In genomic region chr5:52605317-52605991, GRCh38 we compare ENCODE assay signal across 21 cellular contexts.
"Had no signal": no experiment of that assay in that cellular context is flagged by ENCODE, and none has a peak within 500 bp of the region (broad histone marks: within the 10 kb centered on the region; RNA-seq: fewer than 3 reads in every experiment).

No MANE protein-coding gene starts in this region.

- H3K36me3 ChIP-seq: adrenal gland, colonic mucosa, esophagus squamous epithelium, left lung, spleen, upper lobe of right lung had no signal

- H3K27me3 Mint-ChIP-seq: central memory CD8-positive, alpha-beta T cell; progenitor cell of endocrine pancreas had no signal

- H3K9me3 ChIP-seq: adrenal gland, colonic mucosa, esophagus squamous epithelium, left lung, spleen, upper lobe of right lung had no signal

- DNase-seq: activated CD4-positive, alpha-beta T cell treated with anti-CD3 and anti-CD28 coated beads for 1 hour; activated CD4-positive, alpha-beta T cell treated with anti-CD3 and anti-CD28 coated beads, Interleukin-2, amount 50 U/mL, for 1 hour; activated CD8-positive, alpha-beta T cell treated with anti-CD3 and anti-CD28 coated beads, Interleukin-2, amount 10 ng/mL, durations not matched to agents 7 days and 5 days; activated gamma-delta T cell treated with Interleukin-2 at 50 U/mL for 16 hours; adrenal gland; colonic mucosa; esophagus squamous epithelium; foreskin fibroblast; immature natural killer cell; left lung; naive thymus-derived CD4-positive, alpha-beta T cell; spleen; stimulated activated CD4-positive, alpha-beta T cell treated with anti-CD3 and anti-CD28 coated beads, Interleukin-4, amount 100 ng/mL, for 1 hour; stimulated activated naive CD4-positive, alpha-beta T cell treated with Interleukin-2 at 50 U/mL for 16 hours; upper lobe of right lung had no signal

- H3K4me3 ChIP-seq: adrenal gland, colonic mucosa, esophagus squamous epithelium, left lung, lung, spleen, upper lobe of right lung had no signal

- H3K36me3 Mint-ChIP-seq: activated naive CD4-positive, alpha-beta T cell treated with anti-CD3 and anti-CD28 coated beads, Interleukin-2, amount 50 U/mL, for 72 hours; immature natural killer cell had no signal

- H3K27me3 ChIP-seq: adrenal gland, colonic mucosa, esophagus squamous epithelium, left lung, spleen, upper lobe of right lung had no signal

- H3K27ac Mint-ChIP-seq: activated CD8-positive, alpha-beta T cell treated with anti-CD3 and anti-CD28 coated beads, Interleukin-2, amount 10 ng/mL, durations not matched to agents 7 days and 5 days; activated naive CD4-positive, alpha-beta T cell treated with anti-CD3 and anti-CD28 coated beads, Interleukin-2, amount 50 U/mL, for 72 hours; activated T-helper 1 cell treated with anti-CD3 and anti-CD28 coated beads, Interleukin-12 subunit alpha, Interleukin-12 subunit beta, Interleukin-2, Interleukin-4 antibody, amounts not matched to agents 30 ng/mL and 10 ng/mL and 1 ng/mL, durations not matched to agents 14 hours and 24 hours and 36 hours; immature natural killer cell; naive thymus-derived CD4-positive, alpha-beta T cell; progenitor cell of endocrine pancreas had no signal

- H3K4me1 ChIP-seq: adrenal gland, colonic mucosa, esophagus squamous epithelium, left lung, spleen, upper lobe of right lung had no signal

- H3K27ac ChIP-seq: adrenal gland, colonic mucosa, esophagus squamous epithelium, left lung, spleen, upper lobe of right lung, VCaP had no signal

- H3K4me3 Mint-ChIP-seq: activated CD8-positive, alpha-beta T cell treated with anti-CD3 and anti-CD28 coated beads, Interleukin-2, amount 10 ng/mL, durations not matched to agents 7 days and 5 days; activated T-helper 1 cell treated with anti-CD3 and anti-CD28 coated beads, Interleukin-12 subunit alpha, Interleukin-12 subunit beta, Interleukin-2, Interleukin-4 antibody, amounts not matched to agents 30 ng/mL and 10 ng/mL and 1 ng/mL, durations not matched to agents 14 hours and 24 hours and 36 hours; central memory CD8-positive, alpha-beta T cell; immature natural killer cell; naive thymus-derived CD4-positive, alpha-beta T cell had no signal

- H3K9me3 Mint-ChIP-seq: activated naive CD4-positive, alpha-beta T cell treated with anti-CD3 and anti-CD28 coated beads, Interleukin-2, amount 50 U/mL, for 72 hours; activated T-helper 1 cell treated with anti-CD3 and anti-CD28 coated beads, Interleukin-12 subunit alpha, Interleukin-12 subunit beta, Interleukin-2, Interleukin-4 antibody, amounts not matched to agents 30 ng/mL and 10 ng/mL and 1 ng/mL, durations not matched to agents 14 hours and 24 hours and 36 hours had no signal

- ATAC-seq: activated CD8-positive, alpha-beta T cell treated with anti-CD3 and anti-CD28 coated beads, Interleukin-2, amount 10 ng/mL, durations not matched to agents 7 days and 5 days; activated naive CD4-positive, alpha-beta T cell treated with anti-CD3 and anti-CD28 coated beads, Interleukin-2, amount 50 U/mL, for 72 hours; left lung; naive thymus-derived CD4-positive, alpha-beta T cell; upper lobe of right lung had no signal

- H3K4me1 Mint-ChIP-seq: central memory CD8-positive, alpha-beta T cell; immature natural killer cell; naive thymus-derived CD4-positive, alpha-beta T cell had no signal
